Comparison of ENCODE assay signal across 20 cellular contexts in genomic region chr2:197109326-197109725, GRCh38.
DNase-seq lines count a peak whose midpoint lies in the region; ATAC-seq, FAIRE-seq and TF ChIP-seq lines count a peak whose summit lies in the region.
"Had no signal": no experiment of that assay in that cellular context is flagged by ENCODE, and none has a peak within 500 bp of the region (broad histone marks: within the 10 kb centered on the region; RNA-seq: fewer than 3 reads in every experiment).

No MANE protein-coding gene starts in this region.

- H3K27ac ChIP-seq in heart left ventricle = peak overlapping the region; percentile 8 to 92 (median 68)
- H3K27ac ChIP-seq in K562 (ENCODE audit: extremely low read depth, low read depth, low read length) = no peak overlapping the region
- H3K27ac ChIP-seq in right lobe of liver = peak overlapping the region; percentile 75 to 98 (median 87)
- peak overlapping the region; percentile 43 for H3K27ac ChIP-seq in psoas muscle
- H3K27ac ChIP-seq: BLaER1 treated with 17β-estradiol and CSF1 and Interleukin-3, amounts not matched to agents 10 nM and 100 nM; KMS-11; PC-9 had no signal

- H3K4me3 ChIP-seq in heart left ventricle (no peak overlapping the region), K562 (no peak overlapping the region), right lobe of liver (no peak overlapping the region), psoas muscle (no peak overlapping the region)
- H3K4me3 ChIP-seq: BLaER1 treated with 17β-estradiol and CSF1 and Interleukin-3, amounts not matched to agents 10 nM and 100 nM; PC-9 had no signal

- peaks cover 0 to 18% (median 0%) of the 10 kb centered on the region in 9 donors for H3K36me3 ChIP-seq in heart left ventricle
- H3K36me3 ChIP-seq in K562 (ENCODE audit: control insufficient read depth, insufficient read depth, low read length) = no peaks in the 10 kb centered on the region
- no peaks in the 10 kb centered on the region for H3K36me3 ChIP-seq in right lobe of liver
- no peaks in the 10 kb centered on the region for H3K36me3 ChIP-seq in psoas muscle (ENCODE audit: insufficient read depth in 1 of 2, low read depth in 1 of 2)

- H4K20me1 ChIP-seq in K562 (replicated peaks; ENCODE audit: control insufficient read depth, insufficient read depth, low read length) = no peaks in the 10 kb centered on the region

- no peak overlapping the region for H3K9ac ChIP-seq in K562 (ENCODE audit: insufficient read depth in 1 of 2, low read depth in 2 of 2, low read length in 2 of 2)
- H3K9ac ChIP-seq: BLaER1 treated with 17β-estradiol and CSF1 and Interleukin-3, amounts not matched to agents 10 nM and 100 nM; KMS-11 had no signal

- CTCF ChIA-PET in K562 (lab: Yijun Ruan, JAX; ENCODE audit: low intra/inter-chr PET ratio) = no interaction called here

- H3K27me3 ChIP-seq in heart left ventricle (no peaks in the 10 kb centered on the region), K562 (ENCODE audit: control insufficient read depth in 2 of 2, insufficient read depth in 2 of 2, low read length in 2 of 2) (no peaks in the 10 kb centered on the region), right lobe of liver (no peaks in the 10 kb centered on the region), psoas muscle (ENCODE audit: insufficient read depth in 3 of 3, low read length in 2 of 3) (no peaks in the 10 kb centered on the region)
- H3K27me3 ChIP-seq: BLaER1 treated with 17β-estradiol and CSF1 and Interleukin-3, amounts not matched to agents 10 nM and 100 nM had no signal

- intact Hi-C loops in heart left ventricle (cut with DNase I) = loop anchor here in 3 of 10 donors (2.0 to 10.0 kb wide), 3 partner anchors 75 to 97 kb away; no protein-coding TSS in a partner anchor
- intact Hi-C loops in left ventricle myocardium superior (cut with micrococcal nuclease) = no loop called here
- intact Hi-C loops in K562 (cut with micrococcal nuclease) = no loop called here
- intact Hi-C loops in right lobe of liver (cut with DNase I) = no loop called here
- intact Hi-C loops in psoas muscle (cut with DNase I) = no loop called here

- H3K4me1 ChIP-seq in heart left ventricle = peaks cover 0 to 35% (median 21%) of the 10 kb centered on the region in 12 donors
- H3K4me1 ChIP-seq in K562 (replicated peaks in 1 of 2; ENCODE audit: control insufficient read depth in 2 of 2, insufficient read depth in 2 of 2, low read length in 2 of 2) = no peaks in the 10 kb centered on the region
- peaks cover 0 to 28% (median 13%) of the 10 kb centered on the region in 4 donors for H3K4me1 ChIP-seq in right lobe of liver
- no peaks in the 10 kb centered on the region for H3K4me1 ChIP-seq in psoas muscle

- no peak for TF ChIP-seq POLR2A in heart left ventricle (IDR thresholded peaks at IDR 0.05)
- no peak for TF ChIP-seq POLR2A in K562 (conservative IDR thresholded peaks at IDR 0.05)
- no peak for TF ChIP-seq POLR2A in right lobe of liver (IDR thresholded peaks at IDR 0.05)

- TF ChIP-seq RAD21 in K562 (CRISPR knock-in tag; conservative IDR thresholded peaks at IDR 0.05 in 1 of 2, IDR thresholded peaks at IDR 0.05 in 1 of 2) = no peak

- in situ Hi-C loops in K562 (cut with MboI) = no loop called here

- BruUV-seq in K562 (replicated peaks; lab: Mats Ljungman, UMichigan) = no TSS peak

- TF ChIP-seq CTCF in heart left ventricle (IDR thresholded peaks at IDR 0.05) (no peak), K562 (IDR thresholded peaks at IDR 0.05 in 2 of 3, conservative IDR thresholded peaks at IDR 0.05 in 1 of 3; ENCODE audit: insufficient read depth in 2 of 3, low read depth in 1 of 3, low read length in 3 of 3) (no peak), right lobe of liver (IDR thresholded peaks at IDR 0.05) (no peak), psoas muscle (IDR thresholded peaks at IDR 0.05) (no peak)

- H3K79me2 ChIP-seq in K562 (ENCODE audit: control insufficient read depth, insufficient read depth, low read length) = no peaks in the 10 kb centered on the region

- H3K9me1 ChIP-seq in K562 (ENCODE audit: control insufficient read depth, insufficient read depth, low read length) = no peaks in the 10 kb centered on the region

- H3K4me2 ChIP-seq in K562 (ENCODE audit: insufficient read depth, low read length) = no peak overlapping the region
- H3K4me2 ChIP-seq: BLaER1 treated with 17β-estradiol and CSF1 and Interleukin-3, amounts not matched to agents 10 nM and 100 nM; KMS-11; PC-9 had no signal

- no peak for FAIRE-seq in K562 (lab: Jason Lieb, UNC)
- FAIRE-seq: GM12891, GM18507, H1 had no signal

- 88 to 91% (median 90%) methylated on average over 2 of the region's 2 CpGs for WGBS in heart left ventricle, 4 donors
- WGBS in K562 (ENCODE audit: insufficient coverage, low coverage, missing lambda C conversion rate) = 0% methylated on average over 2 of the region's 2 CpGs
- 100% methylated on average over 2 of the region's 2 CpGs for WGBS in right lobe of liver (ENCODE audit: insufficient coverage, low coverage, low lambda C conversion rate, missing lambda C conversion rate)
- WGBS in psoas muscle, 3 donors = 65 to 75% (median 73%) methylated on average over 2 of the region's 2 CpGs

- H3K9me3 ChIP-seq in heart left ventricle = no peaks in the 10 kb centered on the region
- H3K9me3 ChIP-seq in K562 (replicated peaks; ENCODE audit: control insufficient read depth, insufficient read depth, low read depth, low read length) = no peaks in the 10 kb centered on the region
- H3K9me3 ChIP-seq in right lobe of liver = no peaks in the 10 kb centered on the region
- H3K9me3 ChIP-seq in psoas muscle = no peaks in the 10 kb centered on the region
- H3K9me3 ChIP-seq: BLaER1 treated with 17β-estradiol and CSF1 and Interleukin-3, amounts not matched to agents 10 nM and 100 nM had no signal

- DNase-seq in heart left ventricle (no peak), left ventricle myocardium superior (no peak), K562 (ENCODE audit: extremely low read depth in 1 of 4, low spot score in 3 of 4) (no peak), right lobe of liver (no peak), psoas muscle (no peak), NCI-H2227 treated with DMSO at 0.1 percent for 48 hours (lab: John Stamatoyannopoulos, UW) (no peak), cortex of kidney (lab: John Stamatoyannopoulos, UW) (no peak)
- DNase-seq: 8988T, GF-D8, NCI-H1436 treated with DMSO at 0.1 percent for 48 hours, NCI-H2081, NCI-H510A treated with DMSO at 0.1 percent for 48 hours, NCI-H82, PC-9 had no signal

- no peak overlapping the region for H2AFZ ChIP-seq in K562 (ENCODE audit: low read depth, low read length)
- H2AFZ ChIP-seq: PC-9 had no signal

- no peak for TF ChIP-seq EP300 in K562 (IDR thresholded peaks at IDR 0.05; ENCODE audit: low read length)

- POLR2A ChIA-PET in K562 (lab: Yijun Ruan, JAX) = no interaction called here

- ATAC-seq in heart left ventricle (no peak), left ventricle myocardium superior (no peak), K562 (no peak), right lobe of liver (no peak), psoas muscle (no peak), HG03378 (IDR thresholded peaks at IDR 0.05; ENCODE audit: unreplicated experiment) (no peak)

TF ChIP-seq in K562, 482 proteins besides CTCF, POLR2A, EP300 and RAD21:
- TF ChIP-seq FOS (IDR thresholded peaks at IDR 0.05; ENCODE audit: extremely low read depth, insufficient read length) (no peak), MAFK (IDR thresholded peaks at IDR 0.05; ENCODE audit: low read length) (peak; percentile 53; the same call in 1 of the 2 replicates), MAFG (tag; conservative IDR thresholded peaks at IDR 0.05) (peak; percentile 41; the same call in 1 of the 2 replicates), C11orf30 (IDR thresholded peaks at IDR 0.05; ENCODE audit: low read depth) (peak; percentile 33; the same call in 1 of the 2 replicates), ZNF316 (IDR thresholded peaks at IDR 0.05) (peak; percentile 62), MAFF (IDR thresholded peaks at IDR 0.05; ENCODE audit: low read length) (peak; percentile 56; the same call in 1 of the 2 replicates), POLR3A (IDR thresholded peaks at IDR 0.05; ENCODE audit: borderline replicate concordance, extremely low read depth, insufficient read depth, insufficient read length) (no peak)
